Comparison of ENCODE assay signal across 10 cellular contexts in genomic region chr9:124479371-124479770, GRCh38. TPM values are rescaled to one million over a fixed set of nuclear protein-coding genes. Genes with fewer than 3 reads are reported as not detected.
"Had no signal": no experiment of that assay in that cellular context is flagged by ENCODE, and none has a peak within 500 bp of the region (broad histone marks: within the 10 kb centered on the region; RNA-seq: fewer than 3 reads in every experiment).

No MANE protein-coding gene starts in this region.

- FAIRE-seq: H54, K562 had no signal

- H3K9ac ChIP-seq: GM23248 had no signal

- DNase-seq: GM23248, GOT3, H9, HCEC 1CT, KG1 had no signal

- H2AFZ ChIP-seq: GM23248 had no signal

- ATAC-seq: K562 had no signal

- H3K4me3 ChIP-seq: GM23248, K562 had no signal

- H3K27ac ChIP-seq: GM23248, HL-60 had no signal

RNA-seq across cellular contexts. Expression of gene NR5A1, which starts 27.8 kb away (rescaled TPM):
- total RNA-seq: GM23248, HT1080 had no signal
- polyA plus RNA-seq: GM23248, IgD-negative memory B cell had no signal

RNA-seq across cellular contexts. Expression of gene ADGRD2, which starts 29.1 kb away (rescaled TPM):
- total RNA-seq: GM23248, HT1080, K562 had no signal
- polyA plus RNA-seq: GM23248, IgD-negative memory B cell, K562 had no signal
